8 cellular contexts compared by ENCODE assay signal in the genomic region with DNA sequence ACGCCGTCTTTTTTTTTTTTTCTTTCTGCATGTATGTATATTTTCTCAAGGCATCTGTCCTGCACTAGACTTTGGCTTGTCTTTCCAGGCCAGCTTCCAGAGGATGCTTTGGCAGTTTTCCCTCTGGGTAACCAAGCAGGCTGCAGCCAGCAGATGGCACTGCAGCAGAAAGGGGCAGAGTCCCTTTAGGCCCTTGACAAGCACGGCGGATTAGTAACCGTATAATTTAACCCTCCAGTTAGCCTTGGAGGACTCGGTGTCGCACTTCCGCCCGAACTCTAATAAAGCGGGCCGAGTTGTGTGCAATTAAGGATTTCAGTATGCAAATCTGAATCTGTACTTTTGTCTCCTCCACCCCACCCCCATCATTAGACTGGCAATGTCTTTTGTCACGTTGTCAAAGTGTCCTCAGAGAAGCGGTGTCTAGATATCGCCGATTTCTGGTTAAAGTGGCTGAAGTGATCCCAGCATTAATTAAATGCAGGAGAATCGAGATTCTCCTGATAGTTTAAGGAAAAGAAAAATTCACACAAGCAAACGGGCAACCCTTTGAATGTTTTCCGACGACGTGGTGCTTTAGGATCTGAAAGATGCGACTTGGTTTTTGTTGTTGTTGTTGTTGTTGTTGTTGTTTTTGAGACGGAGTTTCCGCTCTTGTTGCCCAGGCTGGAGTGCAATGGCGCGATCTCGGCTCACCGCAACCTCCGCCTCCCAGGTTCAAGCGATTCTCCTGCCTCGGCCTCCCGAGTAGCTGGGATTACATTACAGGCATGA. TPM values are rescaled to one million over a fixed set of nuclear protein-coding genes. Genes with fewer than 3 reads are reported as not detected.
A peak's percentile ranks its signal among the peaks of the same experiment; 100 is the strongest.
DNase-seq lines count a peak whose midpoint lies in the region; ATAC-seq and TF ChIP-seq lines count a peak whose summit lies in the region.

No MANE protein-coding gene starts in this region.

- H3K9me3 Mint-ChIP-seq in activated T-helper 2 cell treated with anti-CD3 and anti-CD28 coated beads, Interferon-gamma antibody, Interleukin-2, Interleukin-4, amounts not matched to agents 10 μg/mL and 5 μg/mL and 100 μg/mL, durations not matched to agents 14 hours and 24 hours and 36 hours, result no peaks in the 10 kb centered on the region
- H3K9me3 Mint-ChIP-seq in neural progenitor cell, result peaks cover 3% of the 10 kb centered on the region

- DNase-seq in AG04449 (ENCODE audit: low read depth, low spot score) (no peak), GM12864 (ENCODE audit: low read depth) (no peak), NCI-H345 treated with DMSO at 0.1 percent for 48 hours (lab: John Stamatoyannopoulos, UW; ENCODE audit: unreplicated experiment) (peak; percentile 60), foreskin keratinocyte (peak in 1 of 2 donors; percentile 18), neural progenitor cell (ENCODE audit: low spot score) (peak; percentile 86), RPMI8226 (no peak)
- DNase-seq in activated T-helper 2 cell treated with anti-CD3 and anti-CD28 coated beads, Interferon-gamma antibody, Interleukin-2, Interleukin-4, amounts not matched to agents 10 μg/mL and 5 μg/mL and 100 μg/mL, durations not matched to agents 14 hours and 24 hours and 36 hours (ENCODE audit: low spot score), result peak; percentile 37

- CTCF ChIA-PET in AG04449 (lab: Yijun Ruan, JAX), result interaction anchor here (0.8 to 3.3 kb wide), 5 partner anchors 10 to 443 kb away, joined by 3 to 24 read pairs (median 4); a partner anchor contains a TSS

- peaks cover 25% of the 10 kb centered on the region for H3K79me2 ChIP-seq in neural progenitor cell (ENCODE audit: low read depth)

- no peak overlapping the region for H3K9ac ChIP-seq in neural progenitor cell

- intact Hi-C loops in activated T-helper 2 cell treated with anti-CD3 and anti-CD28 coated beads, Interferon-gamma antibody, Interleukin-2, Interleukin-4, amounts not matched to agents 10 μg/mL and 5 μg/mL and 100 μg/mL, durations not matched to agents 14 hours and 24 hours and 36 hours (cut with micrococcal nuclease), result loop anchor here (1.0 to 5.0 kb wide), 5 partner anchors 11 to 127 kb away; a partner anchor contains a TSS

- peak; percentile 8 for ATAC-seq in foreskin keratinocyte
- ATAC-seq in HG02970 (IDR thresholded peaks at IDR 0.05; ENCODE audit: low FRiP score, unreplicated experiment), result no peak

- peaks cover 27% of the 10 kb centered on the region for H3K4me1 Mint-ChIP-seq in activated T-helper 2 cell treated with anti-CD3 and anti-CD28 coated beads, Interferon-gamma antibody, Interleukin-2, Interleukin-4, amounts not matched to agents 10 μg/mL and 5 μg/mL and 100 μg/mL, durations not matched to agents 14 hours and 24 hours and 36 hours (ENCODE audit: low read depth)
- H3K4me1 Mint-ChIP-seq in neural progenitor cell, result peaks cover 35% of the 10 kb centered on the region

- no peaks in the 10 kb centered on the region for H3K27me3 Mint-ChIP-seq in activated T-helper 2 cell treated with anti-CD3 and anti-CD28 coated beads, Interferon-gamma antibody, Interleukin-2, Interleukin-4, amounts not matched to agents 10 μg/mL and 5 μg/mL and 100 μg/mL, durations not matched to agents 14 hours and 24 hours and 36 hours (ENCODE audit: low read depth)
- H3K27me3 Mint-ChIP-seq in neural progenitor cell (ENCODE audit: insufficient read depth, low read depth), result no peaks in the 10 kb centered on the region

- no peak overlapping the region for H3K4me2 ChIP-seq in neural progenitor cell

- H3K27ac ChIP-seq in foreskin keratinocyte (no peak overlapping the region), neural progenitor cell (no peak overlapping the region)

- H3K27ac Mint-ChIP-seq in activated T-helper 2 cell treated with anti-CD3 and anti-CD28 coated beads, Interferon-gamma antibody, Interleukin-2, Interleukin-4, amounts not matched to agents 10 μg/mL and 5 μg/mL and 100 μg/mL, durations not matched to agents 14 hours and 24 hours and 36 hours, result peak overlapping the region; percentile 96
- H3K27ac Mint-ChIP-seq in neural progenitor cell, result no peak overlapping the region

- peak; percentile 47 for TF ChIP-seq CTCF in AG04449 (IDR thresholded peaks at IDR 0.05; ENCODE audit: insufficient read depth, low read length, missing control alignments)
- peak; percentile 50 for TF ChIP-seq CTCF in GM12864 (IDR thresholded peaks at IDR 0.05; ENCODE audit: low read depth, low read length, missing control alignments)
- peak; percentile 74 for TF ChIP-seq CTCF in foreskin keratinocyte (conservative IDR thresholded peaks at IDR 0.05)
- TF ChIP-seq CTCF in neural progenitor cell (IDR thresholded peaks at IDR 0.05), result peak; percentile 80

- no peaks in the 10 kb centered on the region for H3K27me3 ChIP-seq in foreskin keratinocyte
- H3K27me3 ChIP-seq in neural progenitor cell, result no peaks in the 10 kb centered on the region

- H2AFZ ChIP-seq in neural progenitor cell (replicated peaks), result no peak overlapping the region

- H3K9me3 ChIP-seq in neural progenitor cell (ENCODE audit: low read depth), result no peaks in the 10 kb centered on the region

- peaks cover 31% of the 10 kb centered on the region for H3F3A ChIP-seq in neural progenitor cell (ENCODE audit: low read depth)

- H4K20me1 ChIP-seq in neural progenitor cell (ENCODE audit: low read depth), result peaks cover 4% of the 10 kb centered on the region

- peaks cover 20% of the 10 kb centered on the region for H3K36me3 Mint-ChIP-seq in activated T-helper 2 cell treated with anti-CD3 and anti-CD28 coated beads, Interferon-gamma antibody, Interleukin-2, Interleukin-4, amounts not matched to agents 10 μg/mL and 5 μg/mL and 100 μg/mL, durations not matched to agents 14 hours and 24 hours and 36 hours (ENCODE audit: low read depth)
- peaks cover 3% of the 10 kb centered on the region for H3K36me3 Mint-ChIP-seq in neural progenitor cell

- H3K4me1 ChIP-seq in foreskin keratinocyte (peaks cover 7% of the 10 kb centered on the region), neural progenitor cell (peaks cover 11% of the 10 kb centered on the region)

- H3K36me3 ChIP-seq in neural progenitor cell, result no peaks in the 10 kb centered on the region

- no peak overlapping the region; the same call in 1 of the 2 replicates for H3K4me3 ChIP-seq in AG04449 (ENCODE audit: low read depth, low read length)
- H3K4me3 ChIP-seq in GM12864 (ENCODE audit: low read depth, low read length), result no peak overlapping the region; the same call in 1 of the 2 replicates
- H3K4me3 ChIP-seq in neural progenitor cell, result no peak overlapping the region

- POLR2A ChIA-PET in AG04449 (lab: Yijun Ruan, JAX), result interaction anchor here (1.5 kb wide), 1 partner anchor 10 kb away, joined by 10 read pairs; no protein-coding TSS in a partner anchor

- peak overlapping the region; percentile 99 for H3K4me3 Mint-ChIP-seq in activated T-helper 2 cell treated with anti-CD3 and anti-CD28 coated beads, Interferon-gamma antibody, Interleukin-2, Interleukin-4, amounts not matched to agents 10 μg/mL and 5 μg/mL and 100 μg/mL, durations not matched to agents 14 hours and 24 hours and 36 hours (ENCODE audit: low read depth)
- peak overlapping the region; percentile 93 for H3K4me3 Mint-ChIP-seq in neural progenitor cell

RNA-seq across cellular contexts. Expression of a gene that starts 1.1 kb away (rescaled TPM):
- 27.4 and 29.9 TPM in 2 replicates for total RNA-seq in activated T-helper 2 cell treated with anti-CD3 and anti-CD28 coated beads, Interferon-gamma antibody, Interleukin-2, Interleukin-4, amounts not matched to agents 10 μg/mL and 5 μg/mL and 100 μg/mL, durations not matched to agents 14 hours and 24 hours and 36 hours
- 16.2 and 17.0 TPM in 2 replicates for total RNA-seq in foreskin keratinocyte
- 8.6 TPM in 2 replicates for polyA plus RNA-seq in foreskin keratinocyte
- total RNA-seq in neural progenitor cell (ENCODE audit: low replicate concordance), result 18.5 and 22.1 TPM in 2 replicates

RNA-seq across cellular contexts. Expression of a gene that starts 13.6 kb away (rescaled TPM):
- total RNA-seq in activated T-helper 2 cell treated with anti-CD3 and anti-CD28 coated beads, Interferon-gamma antibody, Interleukin-2, Interleukin-4, amounts not matched to agents 10 μg/mL and 5 μg/mL and 100 μg/mL, durations not matched to agents 14 hours and 24 hours and 36 hours, result 21.6 and 25.0 TPM in 2 replicates
- total RNA-seq in foreskin keratinocyte (59.0 and 65.6 TPM in 2 replicates), neural progenitor cell (ENCODE audit: low replicate concordance) (26.9 and 48.4 TPM in 2 replicates)
- polyA plus RNA-seq in foreskin keratinocyte, result 38.8 and 39.3 TPM in 2 replicates

RNA-seq across cellular contexts. Expression of a gene that starts 24.5 kb away (rescaled TPM):
- 17.5 and 19.7 TPM in 2 replicates for total RNA-seq in activated T-helper 2 cell treated with anti-CD3 and anti-CD28 coated beads, Interferon-gamma antibody, Interleukin-2, Interleukin-4, amounts not matched to agents 10 μg/mL and 5 μg/mL and 100 μg/mL, durations not matched to agents 14 hours and 24 hours and 36 hours
- total RNA-seq in foreskin keratinocyte, result 0.18 and 0.75 TPM in 2 replicates
- 0.31 and 0.32 TPM in 2 replicates for polyA plus RNA-seq in foreskin keratinocyte
- 1.5 and 2.0 TPM in 2 replicates for total RNA-seq in neural progenitor cell (ENCODE audit: low replicate concordance)

RNA-seq across cellular contexts. Expression of a gene that starts 47.5 kb away (rescaled TPM):
- 10.4 and 11.1 TPM in 2 replicates for total RNA-seq in activated T-helper 2 cell treated with anti-CD3 and anti-CD28 coated beads, Interferon-gamma antibody, Interleukin-2, Interleukin-4, amounts not matched to agents 10 μg/mL and 5 μg/mL and 100 μg/mL, durations not matched to agents 14 hours and 24 hours and 36 hours
- total RNA-seq in foreskin keratinocyte (20.0 and 22.4 TPM in 2 replicates), neural progenitor cell (ENCODE audit: low replicate concordance) (8.2 and 17.3 TPM in 2 replicates)
- 4.9 and 5.8 TPM in 2 replicates for polyA plus RNA-seq in foreskin keratinocyte

Comparison
In these comparisons a context has a peak if more than half of its experiments do, and no peak if none do; other contexts are left out.
1. DNase-seq: peak in NCI-H345 treated with DMSO at 0.1 percent for 48 hours (single experiment), activated T-helper 2 cell treated with anti-CD3 and anti-CD28 coated beads, Interferon-gamma antibody, Interleukin-2, Interleukin-4, amounts not matched to agents 10 μg/mL and 5 μg/mL and 100 μg/mL, durations not matched to agents 14 hours and 24 hours and 36 hours (single experiment) and neural progenitor cell (single experiment); none in AG04449 (single experiment), GM12864 (single experiment) and RPMI8226 (single experiment).
2. Peak in every context shown above with its lines, with median percentiles within 50 percentile points of each other: CTCF ChIP-seq.